8 cellular contexts compared by ENCODE assay signal in genomic region chr12:120528861-120529525, GRCh38. TPM values are rescaled to one million over a fixed set of nuclear protein-coding genes. Genes with fewer than 3 reads are reported as not detected.
DNase-seq lines count a peak whose midpoint lies in the region; ATAC-seq, FAIRE-seq and TF ChIP-seq lines count a peak whose summit lies in the region.

Gene COQ5, minus strand, starts transcription at chr12:120529158. Its CDS starts 17 bp downstream, at chr12:120529141.

- WGBS in A549 (ENCODE audit: missing lambda C conversion rate), result 2% methylated on average over 27 of the region's 38 CpGs

- CTCF ChIA-PET in A549 (lab: Yijun Ruan, JAX), result interaction anchor here (0.7 to 2.0 kb wide), 7 partner anchors 9 to 206 kb away, joined by 3 to 4 read pairs (median 4); no protein-coding TSS in a partner anchor

- no peaks in the 10 kb centered on the region for H3K9me3 Mint-ChIP-seq in central memory CD8-positive, alpha-beta T cell

- no peak for TF ChIP-seq EP300 in A549 (IDR thresholded peaks at IDR 0.05)

- H3K4me2 ChIP-seq in A549, result peak within 1 kb of the TSS; percentile 77

- H3K4me3 Mint-ChIP-seq in central memory CD8-positive, alpha-beta T cell, result peak within 1 kb of the TSS; percentile 100

- peak within 1 kb of the TSS; percentile 98 for H3K27ac Mint-ChIP-seq in central memory CD8-positive, alpha-beta T cell (ENCODE audit: low read depth)

- peak within 1 kb of the TSS; percentile 95 to 96 for H3K27ac ChIP-seq in A549

- peaks cover 13% of the 10 kb centered on the region for H3K4me1 Mint-ChIP-seq in central memory CD8-positive, alpha-beta T cell

- POLR2A ChIA-PET in A549 (lab: Yijun Ruan, JAX), result interaction anchor here (1.0 to 1.7 kb wide), 7 partner anchors 9 to 52 kb away, joined by 3 to 16 read pairs (median 4); partner anchors contain the start of genes DYNLL1 and POP5

- H3K27me3 Mint-ChIP-seq in central memory CD8-positive, alpha-beta T cell, result no peaks in the 10 kb centered on the region

- H3K9me3 ChIP-seq in A549, result no peaks in the 10 kb centered on the region

- peak within 1 kb of the TSS; percentile 67 for H3K4me3 ChIP-seq in A549

- TF ChIP-seq CTCF in A549 (IDR thresholded peaks at IDR 0.05), result no peak

- no peak for FAIRE-seq in A549 (lab: Jason Lieb, UNC)

- DNase-seq in A549 (ENCODE audit: low read depth in 1 of 2, low spot score in 1 of 2) (peak; percentile 74 to 88), NCI-H2227 (lab: John Stamatoyannopoulos, UW; ENCODE audit: unreplicated experiment) (peak; percentile 93), iris pigment epithelial cell (ENCODE audit: low read depth) (peak; percentile 86)
- peak; percentile 67 to 74 for DNase-seq in central memory CD8-positive, alpha-beta T cell (ENCODE audit: low spot score in 2 of 2)
- DNase-seq in stimulated activated CD4-positive, alpha-beta T cell treated with anti-CD3 and anti-CD28 coated beads, Interleukin-12 subunit alpha, Interleukin-12 subunit beta, amount 100 ng/mL, for 4 hours, result peak; percentile 82

- TF ChIP-seq POLR2A in A549 (IDR thresholded peaks at IDR 0.05; ENCODE audit: low read length), result peak; percentile 86

- H3K4me1 ChIP-seq in A549, result peaks cover 15% of the 10 kb centered on the region; the same call in 2 of the 3 replicates

- ATAC-seq in A549, result peak; percentile 94 to 97
- peak; percentile 75 for ATAC-seq in GM18867 (IDR thresholded peaks at IDR 0.05; ENCODE audit: unreplicated experiment)
- peak; percentile 67 for ATAC-seq in HG03108 (IDR thresholded peaks at IDR 0.05; ENCODE audit: unreplicated experiment)
- ATAC-seq in activated CD4-positive, CD25-positive, alpha-beta regulatory T cell treated with anti-CD3 and anti-CD28 coated beads, Interleukin-2, amount 50 U/mL, for 24 hours, result peak; percentile 93 to 98
- ATAC-seq in central memory CD8-positive, alpha-beta T cell (replicated peaks; ENCODE audit: extremely low read depth, poor library complexity, severe bottlenecking), result peak; percentile 88

- H3K36me3 Mint-ChIP-seq in central memory CD8-positive, alpha-beta T cell (ENCODE audit: insufficient read depth), result peaks cover 10% of the 10 kb centered on the region

- TF ChIP-seq RAD21 in A549 (conservative IDR thresholded peaks at IDR 0.05 in 1 of 2, IDR thresholded peaks at IDR 0.05 in 1 of 2), result no peak

TF ChIP-seq in A549, 52 proteins besides CTCF, POLR2A, EP300 and RAD21:
- TF ChIP-seq FOSL2 (IDR thresholded peaks at IDR 0.05) (no peak), FOSL2 (CRISPR knock-in tag; IDR thresholded peaks at IDR 0.05) (peak; percentile 66), GATA3 (IDR thresholded peaks at IDR 0.05; ENCODE audit: borderline replicate concordance) (peak; percentile 68), MAX (IDR thresholded peaks at IDR 0.05) (peak; percentile 85), E2F6 (IDR thresholded peaks at IDR 0.05; ENCODE audit: borderline replicate concordance, low read depth) (peak; percentile 20; the same call in 1 of the 2 replicates), JUN (IDR thresholded peaks at IDR 0.05) (peak; percentile 81 to 90; a peak in 4 of 5 replicates), RFX5 (IDR thresholded peaks at IDR 0.05) (0 out of 2 replicates have a peak, but pooled peaks have one; percentile 27), CEBPB (IDR thresholded peaks at IDR 0.05) (peak; percentile 85 to 97), HMGXB4 (CRISPR knock-in tag; IDR thresholded peaks at IDR 0.05; ENCODE audit: borderline replicate concordance) (peak; percentile 76), ZFP36 (IDR thresholded peaks at IDR 0.05; ENCODE audit: borderline replicate concordance, partially characterized antibody) (no peak), HOXB13 (CRISPR knock-in tag; IDR thresholded peaks at IDR 0.05; ENCODE audit: low read depth) (no peak), ESRRA (IDR thresholded peaks at IDR 0.05; ENCODE audit: borderline replicate concordance, low read length) (no peak), FOXS1 (CRISPR knock-in tag; IDR thresholded peaks at IDR 0.05) (no peak), ZC3H11A (IDR thresholded peaks at IDR 0.05) (no peak), PBX3 (IDR thresholded peaks at IDR 0.05) (0 out of 2 replicates have a peak, but pooled peaks have one; percentile 66), TP53 (CRISPR knock-in tag; IDR thresholded peaks at IDR 0.05) (peak; percentile 45; the same call in 1 of the 2 replicates), CBX8 (IDR thresholded peaks at IDR 0.05) (no peak), RNF2 (IDR thresholded peaks at IDR 0.05; ENCODE audit: borderline replicate concordance, low read depth) (no peak), MAFK (IDR thresholded peaks at IDR 0.05; ENCODE audit: partially characterized antibody) (no peak), PHF8 (IDR thresholded peaks at IDR 0.05; ENCODE audit: borderline replicate concordance, low read depth) (peak; percentile 93), BCL3 (IDR thresholded peaks at IDR 0.05) (peak; percentile 79; the same call in 2 of the 3 replicates), KDM5A (IDR thresholded peaks at IDR 0.05) (peak; percentile 84), CBX2 (IDR thresholded peaks at IDR 0.05; ENCODE audit: borderline replicate concordance, low read depth) (no peak)

RNA-seq across cellular contexts. Expression of gene COQ5, which starts in this region (rescaled TPM):
- polyA plus RNA-seq in A549 (2011; rRNA removed) (84.9 and 100.0 TPM in 2 replicates), A549 (2017; fragmentation: RNase III; extraction: RNeasy Plus Mini Kit Qiagen cat#74134 plus additional on column Dnase treatment) (46.6 to 49.6 TPM (median 48.9 TPM) in 3 replicates)
- polyA plus RNA-seq in A549 (2012; cell fraction: cytosol; rRNA removed), result 26.7 and 28.3 TPM in 2 replicates
- polyA plus RNA-seq in A549 (2012; cell fraction: nucleus; rRNA removed), result 12.4 and 20.9 TPM in 2 replicates
- 24.8 and 25.3 TPM in 2 replicates for polyA minus RNA-seq in A549 (2011; rRNA and poly(A)+ RNA removed)

Comparison
In these comparisons a context has a peak if more than half of its experiments do, and no peak if none do; other contexts are left out.
1. Peak in every context shown above with its lines: DNase-seq, ATAC-seq, H3K4me3 ChIP-seq and H3K27ac ChIP-seq.